In genomic region chr22:38056969-38057841, GRCh38 we compare ENCODE assay signal across 8 cellular contexts. TPM values are rescaled to one million over a fixed set of nuclear protein-coding genes. Genes with fewer than 3 reads are reported as not detected.
DNase-seq lines count a peak whose midpoint lies in the region; ATAC-seq and TF ChIP-seq lines count a peak whose summit lies in the region.

TSS of gene PICK1 (plus strand) at chr22:38057404. CDS start at chr22:38057810, 406 bp downstream.

- H3K4me3 Mint-ChIP-seq in IgD-negative memory B cell = peak within 1 kb of the TSS; percentile 95 to 99 (median 97)
- peak within 1 kb of the TSS; percentile 89 for H3K4me3 Mint-ChIP-seq in activated T-helper 1 cell treated with anti-CD3 and anti-CD28 coated beads, Interleukin-12 subunit alpha, Interleukin-12 subunit beta, Interleukin-2, Interleukin-4 antibody, amounts not matched to agents 30 ng/mL and 10 ng/mL and 1 ng/mL, durations not matched to agents 14 hours and 24 hours and 36 hours

- H3K36me3 ChIP-seq in GM06990 (ENCODE audit: control insufficient read depth, insufficient read depth, low read length) = peaks cover 1% of the 10 kb centered on the region
- peaks cover 0 to 27% (median 0%) of the 10 kb centered on the region in 3 donors for H3K36me3 ChIP-seq in Peyer's patch
- H3K36me3 ChIP-seq in esophagus squamous epithelium = peaks cover 0 to 37% (median 12%) of the 10 kb centered on the region in 3 donors
- no peaks in the 10 kb centered on the region for H3K36me3 ChIP-seq in muscle layer of colon (ENCODE audit: insufficient read depth, low read length)

- peak within 1 kb of the TSS; percentile 78 for H3K4me3 ChIP-seq in GM06990 (replicated peaks; ENCODE audit: low read depth, low read length)
- peak within 1 kb of the TSS; percentile 56 to 67 (median 62) for H3K4me3 ChIP-seq in Peyer's patch
- H3K4me3 ChIP-seq in esophagus squamous epithelium = peak within 1 kb of the TSS; percentile 48 to 72 (median 66)
- peak within 1 kb of the TSS; percentile 49 to 72 for H3K4me3 ChIP-seq in muscle layer of colon (ENCODE audit: low read depth in 1 of 2, low read length in 2 of 2)

- H3K36me3 Mint-ChIP-seq in IgD-negative memory B cell = no peaks in the 10 kb centered on the region
- H3K36me3 Mint-ChIP-seq in activated T-helper 1 cell treated with anti-CD3 and anti-CD28 coated beads, Interleukin-12 subunit alpha, Interleukin-12 subunit beta, Interleukin-2, Interleukin-4 antibody, amounts not matched to agents 30 ng/mL and 10 ng/mL and 1 ng/mL, durations not matched to agents 14 hours and 24 hours and 36 hours (ENCODE audit: low read depth) = peaks cover 6% of the 10 kb centered on the region

- WGBS in esophagus squamous epithelium, 2 donors = 2 to 3% methylated on average over 26 to 31 of the region's 47 CpGs

- intact Hi-C loops in activated T-helper 1 cell treated with anti-CD3 and anti-CD28 coated beads, Interleukin-12 subunit alpha, Interleukin-12 subunit beta, Interleukin-2, Interleukin-4 antibody, amounts not matched to agents 30 ng/mL and 10 ng/mL and 1 ng/mL, durations not matched to agents 14 hours and 24 hours and 36 hours (cut with micrococcal nuclease) = loop anchor here (1.0 to 10.0 kb wide), 2 partner anchors 341 to 648 kb away; partner anchors contain the start of genes GTPBP1 and JOSD1
- intact Hi-C loops in esophagus squamous epithelium (cut with DNase I) = loop anchor here (5.0 to 10.0 kb wide), 2 partner anchors 295 to 508 kb away; no protein-coding TSS in a partner anchor

- H3K4me1 ChIP-seq in Peyer's patch = peaks cover 0 to 6% (median 5%) of the 10 kb centered on the region in 4 donors
- peaks cover 0 to 23% (median 13%) of the 10 kb centered on the region in 3 donors for H3K4me1 ChIP-seq in esophagus squamous epithelium
- peaks cover 12% of the 10 kb centered on the region for H3K4me1 ChIP-seq in muscle layer of colon (ENCODE audit: insufficient read depth, low read length)

- peak in 1 of 2 donors; percentile 46 for TF ChIP-seq POLR2A in Peyer's patch (IDR thresholded peaks at IDR 0.05)
- peak in 2 of 4 donors; percentile 26 to 53 for TF ChIP-seq POLR2A in esophagus squamous epithelium (IDR thresholded peaks at IDR 0.05)

- H3K4me1 Mint-ChIP-seq in IgD-negative memory B cell = peaks cover 14 to 18% (median 16%) of the 10 kb centered on the region in 3 donors
- H3K4me1 Mint-ChIP-seq in activated T-helper 1 cell treated with anti-CD3 and anti-CD28 coated beads, Interleukin-12 subunit alpha, Interleukin-12 subunit beta, Interleukin-2, Interleukin-4 antibody, amounts not matched to agents 30 ng/mL and 10 ng/mL and 1 ng/mL, durations not matched to agents 14 hours and 24 hours and 36 hours (ENCODE audit: low read depth) = peaks cover 20% of the 10 kb centered on the region

- TF ChIP-seq CTCF in GM06990 (IDR thresholded peaks at IDR 0.05; ENCODE audit: insufficient read depth, low read length, poor library complexity, severe bottlenecking) (no peak), Peyer's patch (IDR thresholded peaks at IDR 0.05) (peak in 3 of 6 experiments; percentile 36 to 42 (median 42)), esophagus squamous epithelium (IDR thresholded peaks at IDR 0.05) (peak in 4 of 6 experiments; percentile 4 to 42 (median 26))

- H3K27me3 ChIP-seq in GM06990 (replicated peaks; ENCODE audit: control insufficient read depth, insufficient read depth, low read length) (no peaks in the 10 kb centered on the region), Peyer's patch (no peaks in the 10 kb centered on the region), esophagus squamous epithelium (no peaks in the 10 kb centered on the region), muscle layer of colon (ENCODE audit: control insufficient read depth in 1 of 2, insufficient read depth in 2 of 2, low read length in 2 of 2) (no peaks in the 10 kb centered on the region)

- peak within 1 kb of the TSS; percentile 33 for H3K9ac ChIP-seq in muscle layer of colon (ENCODE audit: low read length)

- H3K27me3 Mint-ChIP-seq in IgD-negative memory B cell = peaks cover 5% of the 10 kb centered on the region
- H3K27me3 Mint-ChIP-seq in activated T-helper 1 cell treated with anti-CD3 and anti-CD28 coated beads, Interleukin-12 subunit alpha, Interleukin-12 subunit beta, Interleukin-2, Interleukin-4 antibody, amounts not matched to agents 30 ng/mL and 10 ng/mL and 1 ng/mL, durations not matched to agents 14 hours and 24 hours and 36 hours (ENCODE audit: insufficient read depth) = peaks cover 4% of the 10 kb centered on the region

- ATAC-seq in GM18861 (IDR thresholded peaks at IDR 0.05; ENCODE audit: unreplicated experiment) = no peak

- H3K9me3 Mint-ChIP-seq in IgD-negative memory B cell = no peaks in the 10 kb centered on the region
- H3K9me3 Mint-ChIP-seq in activated T-helper 1 cell treated with anti-CD3 and anti-CD28 coated beads, Interleukin-12 subunit alpha, Interleukin-12 subunit beta, Interleukin-2, Interleukin-4 antibody, amounts not matched to agents 30 ng/mL and 10 ng/mL and 1 ng/mL, durations not matched to agents 14 hours and 24 hours and 36 hours = no peaks in the 10 kb centered on the region

- DNase-seq in GM06990 (ENCODE audit: extremely low read depth, insufficient read length) (peak; percentile 86), Peyer's patch (peak; percentile 73 to 91 (median 90)), esophagus squamous epithelium (lab: John Stamatoyannopoulos, UW) (peak; percentile 73)
- peak; percentile 66 for DNase-seq in activated T-helper 1 cell treated with anti-CD3 and anti-CD28 coated beads, Interleukin-12 subunit alpha, Interleukin-12 subunit beta, Interleukin-2, Interleukin-4 antibody, amounts not matched to agents 30 ng/mL and 10 ng/mL and 1 ng/mL, durations not matched to agents 14 hours and 24 hours and 36 hours (ENCODE audit: low spot score)
- DNase-seq in stimulated activated CD8-positive, alpha-beta memory T cell treated with anti-CD3 and anti-CD28 coated beads, Interleukin-4, amount 100 ng/mL, for 48 hours = peak; percentile 89

- peak within 1 kb of the TSS; percentile 96 to 99 (median 97) for H3K27ac Mint-ChIP-seq in IgD-negative memory B cell
- H3K27ac Mint-ChIP-seq in activated T-helper 1 cell treated with anti-CD3 and anti-CD28 coated beads, Interleukin-12 subunit alpha, Interleukin-12 subunit beta, Interleukin-2, Interleukin-4 antibody, amounts not matched to agents 30 ng/mL and 10 ng/mL and 1 ng/mL, durations not matched to agents 14 hours and 24 hours and 36 hours = peak within 1 kb of the TSS; percentile 87

- H3K27ac ChIP-seq in Peyer's patch = peak within 1 kb of the TSS; percentile 79 to 88 (median 84)
- peak within 1 kb of the TSS; percentile 85 to 92 (median 88) for H3K27ac ChIP-seq in esophagus squamous epithelium
- peak within 1 kb of the TSS; percentile 28 for H3K27ac ChIP-seq in muscle layer of colon (ENCODE audit: low read depth, low read length)

- H3K9me3 ChIP-seq in Peyer's patch (no peaks in the 10 kb centered on the region), esophagus squamous epithelium (no peaks in the 10 kb centered on the region), muscle layer of colon (ENCODE audit: low read length) (no peaks in the 10 kb centered on the region)

RNA-seq across cellular contexts. Expression of gene PICK1, which starts in this region (rescaled TPM):
- 6.5 TPM for polyA plus RNA-seq in IgD-negative memory B cell
- total RNA-seq in Peyer's patch (10 to 100 TPM; 40.8 to 51.7 (median 46.4) TPM), esophagus squamous epithelium (10 to 100 TPM; 26.3 to 53.1 (median 31.2) TPM)
- 12.0 and 14.8 TPM in 2 replicates for total RNA-seq in activated T-helper 1 cell treated with anti-CD3 and anti-CD28 coated beads, Interleukin-12 subunit alpha, Interleukin-12 subunit beta, Interleukin-2, Interleukin-4 antibody, amounts not matched to agents 30 ng/mL and 10 ng/mL and 1 ng/mL, durations not matched to agents 14 hours and 24 hours and 36 hours

Comparison
In these comparisons a context has a peak if more than half of its experiments do, and no peak if none do; other contexts are left out.
1. H3K27ac ChIP-seq: peak in every context shown above with its lines; median percentile 88 in esophagus squamous epithelium; 84 in Peyer's patch; 28 in muscle layer of colon.